In the genomic region with DNA sequence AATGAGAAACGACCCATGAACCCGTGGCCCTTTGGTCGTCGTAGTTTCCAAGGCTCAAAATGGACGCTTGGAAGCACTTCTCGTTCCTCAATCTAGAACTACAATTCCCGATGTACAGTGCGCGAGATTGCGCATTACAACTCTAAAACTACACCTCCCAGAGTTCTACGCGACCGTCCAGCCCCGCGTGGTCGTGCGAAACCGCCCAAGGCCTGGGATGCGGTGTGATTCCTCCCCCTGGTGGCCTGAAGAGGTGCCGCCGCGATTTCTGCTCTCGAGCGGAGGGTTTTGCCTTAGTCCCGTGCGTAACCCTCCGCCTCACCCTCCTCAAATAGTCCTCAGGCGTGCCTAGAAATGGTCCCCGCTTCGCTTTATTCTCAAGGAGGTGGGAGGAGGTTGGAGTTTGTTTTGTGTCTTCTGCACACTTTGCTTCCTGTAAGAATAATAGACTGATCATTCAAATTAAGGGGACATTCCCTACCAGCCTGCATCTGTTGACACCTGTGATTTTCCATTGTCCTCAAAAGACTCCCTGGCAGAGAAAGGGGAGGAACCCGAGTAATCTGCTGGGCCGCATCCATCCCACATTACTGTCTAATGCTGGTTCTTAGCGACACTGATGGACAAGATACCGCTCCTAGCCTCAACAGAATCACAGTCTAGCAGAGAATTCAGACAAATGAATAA, we compare ENCODE assay signal across 1 cellular context.
TF ChIP-seq lines count a peak whose summit lies in the region.

No MANE protein-coding gene starts in this region.

TF ChIP-seq in K562, 482 proteins besides CTCF, POLR2A, EP300 and RAD21 (continued from another document):
- TF ChIP-seq, protein P1, sequence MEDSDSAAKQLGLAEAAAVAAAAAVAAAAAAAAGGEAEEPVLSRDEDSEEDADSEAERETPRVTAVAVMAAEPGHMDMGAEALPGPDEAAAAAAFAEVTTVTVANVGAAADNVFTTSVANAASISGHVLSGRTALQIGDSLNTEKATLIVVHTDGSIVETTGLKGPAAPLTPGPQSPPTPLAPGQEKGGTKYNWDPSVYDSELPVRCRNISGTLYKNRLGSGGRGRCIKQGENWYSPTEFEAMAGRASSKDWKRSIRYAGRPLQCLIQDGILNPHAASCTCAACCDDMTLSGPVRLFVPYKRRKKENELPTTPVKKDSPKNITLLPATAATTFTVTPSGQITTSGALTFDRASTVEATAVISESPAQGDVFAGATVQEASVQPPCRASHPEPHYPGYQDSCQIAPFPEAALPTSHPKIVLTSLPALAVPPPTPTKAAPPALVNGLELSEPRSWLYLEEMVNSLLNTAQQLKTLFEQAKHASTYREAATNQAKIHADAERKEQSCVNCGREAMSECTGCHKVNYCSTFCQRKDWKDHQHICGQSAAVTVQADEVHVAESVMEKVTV (CRISPR knock-in tag; IDR thresholded peaks at IDR 0.05), result peak; percentile 100
- TF ChIP-seq, protein P2, sequence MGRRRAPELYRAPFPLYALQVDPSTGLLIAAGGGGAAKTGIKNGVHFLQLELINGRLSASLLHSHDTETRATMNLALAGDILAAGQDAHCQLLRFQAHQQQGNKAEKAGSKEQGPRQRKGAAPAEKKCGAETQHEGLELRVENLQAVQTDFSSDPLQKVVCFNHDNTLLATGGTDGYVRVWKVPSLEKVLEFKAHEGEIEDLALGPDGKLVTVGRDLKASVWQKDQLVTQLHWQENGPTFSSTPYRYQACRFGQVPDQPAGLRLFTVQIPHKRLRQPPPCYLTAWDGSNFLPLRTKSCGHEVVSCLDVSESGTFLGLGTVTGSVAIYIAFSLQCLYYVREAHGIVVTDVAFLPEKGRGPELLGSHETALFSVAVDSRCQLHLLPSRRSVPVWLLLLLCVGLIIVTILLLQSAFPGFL (CRISPR knock-in tag; IDR thresholded peaks at IDR 0.05), result no peak
- TF ChIP-seq PHTF2 (CRISPR knock-in tag; IDR thresholded peaks at IDR 0.05) (peak; percentile 48; the same call in 1 of the 2 replicates), ZNF140 (CRISPR knock-in tag; IDR thresholded peaks at IDR 0.05) (no peak), PPARD (CRISPR knock-in tag; IDR thresholded peaks at IDR 0.05) (no peak), NFYB (IDR thresholded peaks at IDR 0.05; ENCODE audit: extremely low read depth, insufficient read length) (no peak), ZC3H11A (IDR thresholded peaks at IDR 0.05; ENCODE audit: low read depth, low read length) (peak; percentile 96), ZNF316 (IDR thresholded peaks at IDR 0.05) (no peak), NFXL1 (CRISPR knock-in tag; IDR thresholded peaks at IDR 0.05) (no peak), SREBF1 (IDR thresholded peaks at IDR 0.05; ENCODE audit: borderline replicate concordance, low read depth, low read length) (peak; percentile 83; the same call in 1 of the 2 replicates), ZNF224 (CRISPR knock-in tag; IDR thresholded peaks at IDR 0.05) (no peak), BDP1 (IDR thresholded peaks at IDR 0.05; ENCODE audit: insufficient read depth, insufficient read length) (no peak), NFE2L1 (tag; IDR thresholded peaks at IDR 0.05; ENCODE audit: borderline replicate concordance, low read depth) (no peak), HNRNPUL1 (IDR thresholded peaks at IDR 0.05; ENCODE audit: low read length) (no peak), ETV5 (CRISPR knock-in tag; IDR thresholded peaks at IDR 0.05; ENCODE audit: low read depth) (peak; percentile 69; the same call in 1 of the 2 replicates), MEF2A (IDR thresholded peaks at IDR 0.05; ENCODE audit: control insufficient read depth, low read depth, low read length) (peak; percentile 44; the same call in 1 of the 2 replicates), RAD51 (IDR thresholded peaks at IDR 0.05; ENCODE audit: borderline replicate concordance, low read depth) (peak; percentile 78), TCF7 (IDR thresholded peaks at IDR 0.05; ENCODE audit: borderline replicate concordance) (peak; percentile 82; the same call in 1 of the 2 replicates), ELF4 (CRISPR knock-in tag; IDR thresholded peaks at IDR 0.05) (peak; percentile 36; the same call in 1 of the 2 replicates), MXI1 (IDR thresholded peaks at IDR 0.05; ENCODE audit: low read depth, low read length) (peak; percentile 90)
- TF ChIP-seq, protein P3, sequence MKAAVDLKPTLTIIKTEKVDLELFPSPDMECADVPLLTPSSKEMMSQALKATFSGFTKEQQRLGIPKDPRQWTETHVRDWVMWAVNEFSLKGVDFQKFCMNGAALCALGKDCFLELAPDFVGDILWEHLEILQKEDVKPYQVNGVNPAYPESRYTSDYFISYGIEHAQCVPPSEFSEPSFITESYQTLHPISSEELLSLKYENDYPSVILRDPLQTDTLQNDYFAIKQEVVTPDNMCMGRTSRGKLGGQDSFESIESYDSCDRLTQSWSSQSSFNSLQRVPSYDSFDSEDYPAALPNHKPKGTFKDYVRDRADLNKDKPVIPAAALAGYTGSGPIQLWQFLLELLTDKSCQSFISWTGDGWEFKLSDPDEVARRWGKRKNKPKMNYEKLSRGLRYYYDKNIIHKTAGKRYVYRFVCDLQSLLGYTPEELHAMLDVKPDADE (conservative IDR thresholded peaks at IDR 0.05; ENCODE audit: control insufficient read depth, low read depth, low read length), result peak; percentile 100
- TF ChIP-seq, protein P4, sequence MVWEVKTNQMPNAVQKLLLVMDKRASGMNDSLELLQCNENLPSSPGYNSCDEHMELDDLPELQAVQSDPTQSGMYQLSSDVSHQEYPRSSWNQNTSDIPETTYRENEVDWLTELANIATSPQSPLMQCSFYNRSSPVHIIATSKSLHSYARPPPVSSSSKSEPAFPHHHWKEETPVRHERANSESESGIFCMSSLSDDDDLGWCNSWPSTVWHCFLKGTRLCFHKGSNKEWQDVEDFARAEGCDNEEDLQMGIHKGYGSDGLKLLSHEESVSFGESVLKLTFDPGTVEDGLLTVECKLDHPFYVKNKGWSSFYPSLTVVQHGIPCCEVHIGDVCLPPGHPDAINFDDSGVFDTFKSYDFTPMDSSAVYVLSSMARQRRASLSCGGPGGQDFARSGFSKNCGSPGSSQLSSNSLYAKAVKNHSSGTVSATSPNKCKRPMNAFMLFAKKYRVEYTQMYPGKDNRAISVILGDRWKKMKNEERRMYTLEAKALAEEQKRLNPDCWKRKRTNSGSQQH (CRISPR knock-in tag; IDR thresholded peaks at IDR 0.05), result no peak
